26 cellular contexts compared by ENCODE assay signal in the genomic region with DNA sequence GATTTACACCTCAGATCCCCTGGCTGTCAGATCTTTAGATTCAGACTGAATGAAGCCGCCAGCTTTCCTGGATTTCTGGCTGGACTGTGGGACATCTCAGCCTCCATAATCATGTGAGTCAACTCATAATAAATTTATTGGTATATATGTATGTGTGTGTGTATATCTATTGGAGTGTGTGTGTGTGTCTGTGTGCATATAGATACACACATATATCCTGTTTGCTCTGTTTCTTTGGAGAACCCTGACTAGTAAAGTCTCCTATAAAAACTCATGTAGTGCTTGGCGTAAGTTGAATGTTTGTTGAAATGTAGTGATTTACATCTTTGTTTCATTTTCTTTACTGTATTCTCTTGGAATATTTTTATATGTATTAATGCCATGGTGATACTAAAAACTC.
"Had no signal": no experiment of that assay in that cellular context is flagged by ENCODE, and none has a peak within 500 bp of the region (broad histone marks: within the 10 kb centered on the region; RNA-seq: fewer than 3 reads in every experiment).

No MANE protein-coding gene starts in this region.

- H3K27ac Mint-ChIP-seq: dendritic cell treated with granulocyte-macrophage colony-stimulating factor and Interleukin-4, amounts not matched to agents 40 ng/mL and 50 ng/mL, for 4 days; effector memory CD8-positive, alpha-beta T cell; endodermal cell had no signal

- H3K4me1 ChIP-seq: colonic mucosa, esophagus muscularis mucosa, esophagus squamous epithelium, foreskin keratinocyte, gastrocnemius medialis, gastroesophageal sphincter, heart left ventricle, heart right ventricle had no signal

- H3K79me2 ChIP-seq: hepatocyte had no signal

- ATAC-seq: effector memory CD8-positive, alpha-beta T cell; esophagus mucosa; foreskin keratinocyte; gastrocnemius medialis; gastroesophageal sphincter; heart left ventricle; heart right ventricle had no signal

- H3K9me3 ChIP-seq: colonic mucosa, esophagus muscularis mucosa, esophagus squamous epithelium, gastrocnemius medialis, gastroesophageal sphincter had no signal

- H3K27me3 Mint-ChIP-seq: dendritic cell treated with granulocyte-macrophage colony-stimulating factor and Interleukin-4, amounts not matched to agents 40 ng/mL and 50 ng/mL, for 4 days had no signal

- H3K4me2 ChIP-seq: hepatocyte had no signal

- H3K4me3 Mint-ChIP-seq: dendritic cell treated with granulocyte-macrophage colony-stimulating factor and Interleukin-4, amounts not matched to agents 40 ng/mL and 50 ng/mL, for 4 days; effector memory CD8-positive, alpha-beta T cell; endodermal cell had no signal

- H3K27me3 ChIP-seq: colonic mucosa, dorsolateral prefrontal cortex, esophagus muscularis mucosa, esophagus squamous epithelium, foreskin keratinocyte, gastrocnemius medialis, gastroesophageal sphincter, heart left ventricle, heart right ventricle, hepatocyte had no signal

- H2AFZ ChIP-seq: hepatocyte had no signal

- H3K4me3 ChIP-seq: colonic mucosa, coronary artery, dorsolateral prefrontal cortex, esophagus muscularis mucosa, esophagus squamous epithelium, gastrocnemius medialis, gastroesophageal sphincter, heart left ventricle, heart right ventricle, hepatocyte had no signal

- H3K36me3 ChIP-seq: colonic mucosa, esophagus muscularis mucosa, esophagus squamous epithelium, gastrocnemius medialis, gastroesophageal sphincter, heart left ventricle, heart right ventricle had no signal

- H3K9me3 Mint-ChIP-seq: effector memory CD8-positive, alpha-beta T cell; endodermal cell had no signal

- DNase-seq: colonic mucosa; cortex of kidney; dermis blood vessel endothelial cell; dorsolateral prefrontal cortex; effector CD4-positive, alpha-beta T cell; effector CD8-positive, alpha-beta T cell; effector memory CD4-positive, alpha-beta T cell; effector memory CD8-positive, alpha-beta T cell; endodermal cell; erythroblast; esophagus squamous epithelium; foreskin fibroblast; foreskin keratinocyte; foreskin melanocyte; gastrocnemius medialis; glutamatergic neuron; head of caudate nucleus; heart left ventricle; heart right ventricle had no signal

- H3K27ac ChIP-seq: colonic mucosa, coronary artery, dorsolateral prefrontal cortex, epithelial cell of prostate, esophagus muscularis mucosa, esophagus squamous epithelium, foreskin keratinocyte, gastrocnemius medialis, gastroesophageal sphincter, heart left ventricle, heart right ventricle, hepatocyte had no signal

- H3K4me1 Mint-ChIP-seq: endodermal cell had no signal
